In genomic region chr3:46110701-46111493, GRCh38 we compare ENCODE assay signal across 9 cellular contexts.
DNase-seq lines count a peak whose midpoint lies in the region; ATAC-seq and TF ChIP-seq lines count a peak whose summit lies in the region.
"Had no signal": no experiment of that assay in that cellular context is flagged by ENCODE, and none has a peak within 500 bp of the region (broad histone marks: within the 10 kb centered on the region; RNA-seq: fewer than 3 reads in every experiment).

No MANE protein-coding gene starts in this region.

- no peak for TF ChIP-seq EP300 in transverse colon (IDR thresholded peaks at IDR 0.05; ENCODE audit: low read depth)

- in situ Hi-C loops in transverse colon (cut with MboI; ENCODE audit: low pct_ligation_motif_present in 1 of 4, low pct_unique_long_range_greater_than_20kb in 1 of 4, low sequenced_read_pairs in 3 of 4): no loop called here

- DNase-seq in NCI-H82 (lab: John Stamatoyannopoulos, UW) (peak; percentile 0), NCI-H82 treated with DMSO at 0.1 percent for 48 hours (lab: John Stamatoyannopoulos, UW; ENCODE audit: unreplicated experiment) (no peak), RPMI7951 (ENCODE audit: low read depth) (peak; percentile 100), Right ventricle myocardium superior (no peak), transverse colon (peak; percentile 54), UCSD-AML1 (lab: John Stamatoyannopoulos, UW; ENCODE audit: unreplicated experiment) (no peak), KG1 (lab: John Stamatoyannopoulos, UW) (no peak)

- H3K27me3 ChIP-seq in transverse colon: no peaks in the 10 kb centered on the region

- no peaks in the 10 kb centered on the region for H3K9me3 ChIP-seq in transverse colon

- intact Hi-C loops in Right ventricle myocardium superior (cut with DNase I) (no loop called here), transverse colon (cut with DNase I; ENCODE audit: low total_unique reads) (no loop called here)

- peak overlapping the region; percentile 17 to 58 (median 40) for H3K27ac ChIP-seq in transverse colon
- H3K27ac ChIP-seq: parathyroid adenoma had no signal

- H3K4me1 ChIP-seq in transverse colon: peaks cover 0 to 37% (median 4%) of the 10 kb centered on the region in 4 donors
- H3K4me1 ChIP-seq: parathyroid adenoma had no signal

- no peak for TF ChIP-seq POLR2A in transverse colon (IDR thresholded peaks at IDR 0.05)

- TF ChIP-seq CTCF in transverse colon (IDR thresholded peaks at IDR 0.05): no peak

- ATAC-seq in HG02973 (IDR thresholded peaks at IDR 0.05; ENCODE audit: unreplicated experiment) (peak; percentile 89), Right ventricle myocardium superior (ENCODE audit: poor library complexity) (peak; percentile 67)

- H3K4me3 ChIP-seq in transverse colon: no peak overlapping the region

- WGBS in transverse colon (ENCODE audit: low coverage in 1 of 2), 2 donors: 40 to 59% methylated on average over 5 to 9 of the region's 9 CpGs

- H3K36me3 ChIP-seq in transverse colon: no peaks in the 10 kb centered on the region

Comparison
In these comparisons a context has a peak if more than half of its experiments do, and no peak if none do; other contexts are left out.
1. DNase-seq: peak in NCI-H82 (single experiment), RPMI7951 (single experiment) and transverse colon (single experiment); none in NCI-H82 treated with DMSO at 0.1 percent for 48 hours (single experiment), Right ventricle myocardium superior (single experiment), UCSD-AML1 (single experiment) and KG1 (single experiment).